13 cellular contexts compared by ENCODE assay signal in genomic region chr2:233801357-233802131, GRCh38. TPM values are rescaled to one million over a fixed set of nuclear protein-coding genes. Genes with fewer than 3 reads are reported as not detected.
DNase-seq lines count a peak whose midpoint lies in the region; ATAC-seq, FAIRE-seq and TF ChIP-seq lines count a peak whose summit lies in the region.
"Had no signal": no experiment of that assay in that cellular context is flagged by ENCODE, and none has a peak within 500 bp of the region (broad histone marks: within the 10 kb centered on the region; RNA-seq: fewer than 3 reads in every experiment).

No MANE protein-coding gene starts in this region.

- 66 to 70% methylated on average over 2 to 8 of the region's 9 CpGs for WGBS in gastroesophageal sphincter (ENCODE audit: low coverage in 1 of 2), 2 donors

- H3K27me3 ChIP-seq in gastroesophageal sphincter: peaks cover 13% of the 10 kb centered on the region

- H3K9me3 ChIP-seq in gastroesophageal sphincter: no peaks in the 10 kb centered on the region

- H3K4me3 ChIP-seq in gastroesophageal sphincter: no peak overlapping the region

- H3K4me1 ChIP-seq in gastroesophageal sphincter: no peaks in the 10 kb centered on the region

- H3K27ac ChIP-seq in gastroesophageal sphincter: no peak overlapping the region

- H3K36me3 ChIP-seq in gastroesophageal sphincter: no peaks in the 10 kb centered on the region

- no peak for TF ChIP-seq EP300 in gastroesophageal sphincter (IDR thresholded peaks at IDR 0.05)

- FAIRE-seq in GM12891 (lab: Jason Lieb, UNC): peak; percentile 23
- FAIRE-seq: endothelial cell of umbilical vein had no signal

- no peak for DNase-seq in GM12891 (ENCODE audit: insufficient read length, low spot score)
- DNase-seq in activated CD8-positive, alpha-beta memory T cell treated with anti-CD3 and anti-CD28 coated beads, Interleukin-2, amount 50 U/mL, for 48 hours: peak; percentile 52
- DNase-seq in left lobe of liver (ENCODE audit: low spot score): peak; percentile 28
- DNase-seq in NCI-H748 (lab: John Stamatoyannopoulos, UW; ENCODE audit: unreplicated experiment): no peak
- no peak for DNase-seq in activated CD4-positive, alpha-beta T cell treated with anti-CD3 and anti-CD28 coated beads, Interleukin-2, amount 50 U/mL, for 1 hour
- DNase-seq: DMS 273 treated with DMSO at 0.1 percent for 48 hours, NCI-H2081 treated with DMSO at 0.1 percent for 48 hours had no signal

- no peak for TF ChIP-seq CTCF in gastroesophageal sphincter (IDR thresholded peaks at IDR 0.05)

- TF ChIP-seq POLR2A in GM12891 (IDR thresholded peaks at IDR 0.05; ENCODE audit: low read depth, low read length): no peak
- TF ChIP-seq POLR2A in gastroesophageal sphincter (IDR thresholded peaks at IDR 0.05): no peak

- ATAC-seq in HG03442 (IDR thresholded peaks at IDR 0.05; ENCODE audit: unreplicated experiment) (peak; percentile 53), left lobe of liver (no peak), gastroesophageal sphincter (no peak), HG02571 (IDR thresholded peaks at IDR 0.05; ENCODE audit: unreplicated experiment) (no peak)

TF ChIP-seq in GM12891, 5 proteins besides CTCF, POLR2A, EP300 and RAD21:
- TF ChIP-seq SPI1 (IDR thresholded peaks at IDR 0.05; ENCODE audit: low read depth, low read length) (peak; percentile 71), POLR2AphosphoS5 (IDR thresholded peaks at IDR 0.05; ENCODE audit: low read depth, low read length) (no peak)

RNA-seq across cellular contexts. Expression of gene MROH2A, which starts 23.4 kb away (rescaled TPM):
- polyA plus RNA-seq in GM12891 (2012; ENCODE audit: low read depth, missing spikeins): not detected
- 6.6 TPM for total RNA-seq in left lobe of liver
- total RNA-seq in gastroesophageal sphincter: not detected
- total RNA-seq: endothelial cell of umbilical vein, kidney epithelial cell, omental fat pad had no signal
- polyA plus RNA-seq: endothelial cell of umbilical vein had no signal

RNA-seq across cellular contexts. Expression of gene UGT1A1, which starts 41.5 kb away (rescaled TPM):
- not detected for polyA plus RNA-seq in GM12891 (2012; ENCODE audit: low read depth, missing spikeins)
- total RNA-seq in left lobe of liver (152 TPM), gastroesophageal sphincter (under 1 TPM in 1 of 4 donors, not detected in 3; 0.94 TPM)
- total RNA-seq: endothelial cell of umbilical vein, kidney epithelial cell, omental fat pad had no signal
- polyA plus RNA-seq: endothelial cell of umbilical vein had no signal

RNA-seq across cellular contexts. Expression of gene HJURP, which starts 52.8 kb away (rescaled TPM):
- 20.5 TPM for polyA plus RNA-seq in GM12891 (2012; ENCODE audit: low read depth, missing spikeins)
- total RNA-seq in left lobe of liver: 0.50 TPM
- 1 to 10 TPM in 2 of 4 donors, under 1 TPM in 1, not detected in 1; 0.15 to 3.1 (median 2.5) TPM for total RNA-seq in gastroesophageal sphincter

Comparison
In these comparisons a context has a peak if more than half of its experiments do, and no peak if none do; other contexts are left out.
1. DNase-seq: peak in activated CD8-positive, alpha-beta memory T cell treated with anti-CD3 and anti-CD28 coated beads, Interleukin-2, amount 50 U/mL, for 48 hours (single experiment) and left lobe of liver (single experiment); none in GM12891 (single experiment), NCI-H748 (single experiment) and activated CD4-positive, alpha-beta T cell treated with anti-CD3 and anti-CD28 coated beads, Interleukin-2, amount 50 U/mL, for 1 hour (single experiment).
2. RNA of gene UGT1A1, which starts 41.5 kb away (total RNA-seq): 152 TPM in left lobe of liver (single experiment); 0.94 TPM in gastroesophageal sphincter; every median in the first group is over 10 times any median in the second.